Comparison of ENCODE assay signal across 10 cellular contexts in genomic region chr14:104665092-104665662, GRCh38. TPM values are rescaled to one million over a fixed set of nuclear protein-coding genes. Genes with fewer than 3 reads are reported as not detected.
DNase-seq lines count a peak whose midpoint lies in the region; ATAC-seq and TF ChIP-seq lines count a peak whose summit lies in the region.
"Had no signal": no experiment of that assay in that cellular context is flagged by ENCODE, and none has a peak within 500 bp of the region (broad histone marks: within the 10 kb centered on the region; RNA-seq: fewer than 3 reads in every experiment).

No MANE protein-coding gene starts in this region.

- H3K4me1 Mint-ChIP-seq in IgD-negative memory B cell (peaks cover 32 to 44% (median 32%) of the 10 kb centered on the region in 3 donors), nephron progenitor cell (peaks cover 28% of the 10 kb centered on the region)
- peaks cover 31% of the 10 kb centered on the region for H3K4me1 Mint-ChIP-seq in dendritic cell treated with granulocyte-macrophage colony-stimulating factor and Interleukin-4, amounts not matched to agents 40 ng/mL and 50 ng/mL, for 4 days (ENCODE audit: low read depth)

- H3K4me3 Mint-ChIP-seq in IgD-negative memory B cell (peak overlapping the region in 2 of 4 donors; percentile 60 to 61), nephron progenitor cell (peak overlapping the region; percentile 5)
- no peak overlapping the region for H3K4me3 Mint-ChIP-seq in dendritic cell treated with granulocyte-macrophage colony-stimulating factor and Interleukin-4, amounts not matched to agents 40 ng/mL and 50 ng/mL, for 4 days

- H3K27me3 ChIP-seq in DND-41 (ENCODE audit: insufficient read depth, low read length, poor library complexity): no peaks in the 10 kb centered on the region

- H3K4me1 ChIP-seq in DND-41 (ENCODE audit: insufficient read depth, low read length): no peaks in the 10 kb centered on the region

- peak overlapping the region; percentile 92 to 100 (median 94) for H3K27ac Mint-ChIP-seq in IgD-negative memory B cell
- H3K27ac Mint-ChIP-seq in dendritic cell treated with granulocyte-macrophage colony-stimulating factor and Interleukin-4, amounts not matched to agents 40 ng/mL and 50 ng/mL, for 4 days: peak overlapping the region; percentile 47
- peak overlapping the region; percentile 63 for H3K27ac Mint-ChIP-seq in nephron progenitor cell

- no peaks in the 10 kb centered on the region for H3K36me3 ChIP-seq in DND-41 (ENCODE audit: insufficient read depth, low read length)

- TF ChIP-seq CTCF in DND-41 (IDR thresholded peaks at IDR 0.05; ENCODE audit: borderline replicate concordance, extremely low read depth, low read length, poor library complexity, severe bottlenecking) (no peak), nephron progenitor cell (IDR thresholded peaks at IDR 0.05) (no peak)

- peaks cover 2% of the 10 kb centered on the region for H3K27me3 Mint-ChIP-seq in IgD-negative memory B cell
- H3K27me3 Mint-ChIP-seq in dendritic cell treated with granulocyte-macrophage colony-stimulating factor and Interleukin-4, amounts not matched to agents 40 ng/mL and 50 ng/mL, for 4 days: peaks cover 48% of the 10 kb centered on the region
- peaks cover 7% of the 10 kb centered on the region for H3K27me3 Mint-ChIP-seq in nephron progenitor cell (ENCODE audit: low read depth, poor library complexity)

- intact Hi-C loops in dendritic cell treated with granulocyte-macrophage colony-stimulating factor and Interleukin-4, amounts not matched to agents 40 ng/mL and 50 ng/mL, for 4 days (cut with micrococcal nuclease): no loop called here
- intact Hi-C loops in cardiac septum (cut with DNase I): no loop called here

- no peak for DNase-seq in DND-41
- no peak for DNase-seq in nephron progenitor cell
- DNase-seq in NOMO-1 treated with dmso at 0.1 percent for 144 hours (lab: John Stamatoyannopoulos, UW; ENCODE audit: unreplicated experiment): no peak
- DNase-seq in cardiac septum (ENCODE audit: low spot score): no peak
- DNase-seq: GDM1, NCI-H2029 had no signal

- no peaks in the 10 kb centered on the region for H3K36me3 Mint-ChIP-seq in IgD-negative memory B cell
- no peaks in the 10 kb centered on the region for H3K36me3 Mint-ChIP-seq in dendritic cell treated with granulocyte-macrophage colony-stimulating factor and Interleukin-4, amounts not matched to agents 40 ng/mL and 50 ng/mL, for 4 days (ENCODE audit: low read depth)
- peaks cover 4% of the 10 kb centered on the region for H3K36me3 Mint-ChIP-seq in nephron progenitor cell (ENCODE audit: low read depth)

- no peak overlapping the region for H3K4me3 ChIP-seq in DND-41 (ENCODE audit: low read depth in 1 of 2, low read length in 2 of 2)

- ATAC-seq in DND-41 (ENCODE audit: insufficient read depth, low read depth) (peak; percentile 33; the same call in 2 of the 3 replicates), GM19351 (IDR thresholded peaks at IDR 0.05; ENCODE audit: unreplicated experiment) (no peak), GM18520 (IDR thresholded peaks at IDR 0.05; ENCODE audit: unreplicated experiment) (no peak)

- no peak overlapping the region for H2AFZ ChIP-seq in DND-41 (ENCODE audit: low read depth, low read length)

- no peaks in the 10 kb centered on the region for H4K20me1 ChIP-seq in DND-41 (ENCODE audit: insufficient read depth, low read length)

- H3K9me3 Mint-ChIP-seq in IgD-negative memory B cell (no peaks in the 10 kb centered on the region), nephron progenitor cell (peaks cover 12% of the 10 kb centered on the region)
- no peaks in the 10 kb centered on the region for H3K9me3 Mint-ChIP-seq in dendritic cell treated with granulocyte-macrophage colony-stimulating factor and Interleukin-4, amounts not matched to agents 40 ng/mL and 50 ng/mL, for 4 days

- H3K27ac ChIP-seq in DND-41 (ENCODE audit: low read length): no peak overlapping the region

- no peaks in the 10 kb centered on the region for H3K9me3 ChIP-seq in DND-41 (ENCODE audit: insufficient read depth, low read length, severe bottlenecking)

- no peaks in the 10 kb centered on the region for H3K79me2 ChIP-seq in DND-41 (ENCODE audit: insufficient read depth, low read length)

- no peak overlapping the region for H3K9ac ChIP-seq in DND-41 (ENCODE audit: low read depth, low read length)

- H3K4me2 ChIP-seq in DND-41 (ENCODE audit: insufficient read depth, low read length): no peak overlapping the region

RNA-seq across cellular contexts. Expression of gene INF2, which starts 24.2 kb away (rescaled TPM):
- polyA plus RNA-seq in IgD-negative memory B cell: 10.8 TPM
- 41.2 TPM for total RNA-seq in cardiac septum

RNA-seq across cellular contexts. Expression of gene ADSS1, which starts 58.9 kb away (rescaled TPM):
- not detected for polyA plus RNA-seq in IgD-negative memory B cell
- total RNA-seq in cardiac septum: 114 TPM
